16 cellular contexts compared by ENCODE assay signal in the genomic region with DNA sequence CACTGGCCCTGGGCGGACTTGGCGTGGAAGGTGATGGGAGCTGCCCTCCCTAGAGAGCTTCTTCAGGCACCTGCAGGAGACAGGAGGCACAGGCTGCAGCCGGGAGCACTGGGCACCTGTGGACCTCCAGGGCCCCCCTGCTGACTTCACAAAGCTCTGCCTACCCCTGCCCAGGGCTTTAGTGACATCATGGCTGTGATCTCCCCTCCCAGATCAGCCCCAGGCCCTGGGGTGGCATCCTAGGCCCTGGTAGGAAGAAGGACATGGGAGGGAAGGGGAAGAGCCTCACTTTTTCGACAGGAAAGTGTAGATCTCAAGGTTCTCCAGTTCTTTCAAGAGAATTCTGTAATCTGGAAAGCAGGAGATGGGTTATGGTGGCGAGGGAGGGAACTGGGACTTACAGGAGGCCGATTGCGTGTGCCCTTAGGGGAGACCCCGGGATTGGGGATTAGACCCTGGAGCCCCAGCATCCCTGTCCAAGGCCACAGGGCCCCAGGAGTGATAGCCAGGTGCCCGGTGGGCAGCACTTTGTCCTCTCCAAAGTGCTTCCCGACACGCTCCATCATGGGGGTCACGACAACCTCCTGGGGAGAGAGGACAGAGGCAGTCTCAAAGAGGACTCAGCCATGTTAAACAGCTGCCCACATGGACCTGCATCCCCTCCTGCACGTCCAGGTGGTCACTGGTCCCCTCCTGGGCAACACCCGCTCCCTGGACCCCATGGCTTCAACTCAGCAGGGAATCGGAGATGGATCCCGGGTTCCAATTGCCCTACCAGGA. TPM values are rescaled to one million over a fixed set of nuclear protein-coding genes. Genes with fewer than 3 reads are reported as not detected.
"Had no signal": no experiment of that assay in that cellular context is flagged by ENCODE, and none has a peak within 500 bp of the region (broad histone marks: within the 10 kb centered on the region; RNA-seq: fewer than 3 reads in every experiment).

No MANE protein-coding gene starts in this region.

RNA-seq across cellular contexts. Expression of a gene that starts 37.5 kb away (rescaled TPM):
- total RNA-seq: colonic mucosa, dermis microvascular lymphatic vessel endothelial cell, endodermal cell, esophagus mucosa, esophagus squamous epithelium, gastrocnemius medialis, glomerular endothelial cell, heart right ventricle, left colon, left lobe of liver, left ventricle myocardium inferior, liver, lung, mucosa of gallbladder had no signal
- polyA plus RNA-seq: keratinocyte, liver, mammary epithelial cell had no signal
